In genomic region chr11:27535103-27535502, GRCh38 we compare ENCODE assay signal across 29 cellular contexts.
"Had no signal": no experiment of that assay in that cellular context is flagged by ENCODE, and none has a peak within 500 bp of the region (broad histone marks: within the 10 kb centered on the region; RNA-seq: fewer than 3 reads in every experiment).

No MANE protein-coding gene starts in this region.

- DNase-seq: activated effector memory CD4-positive, alpha-beta T cell treated with anti-CD3 and anti-CD28 coated beads, Interleukin-2, amount 50 U/mL, for 16 hours; activated effector memory CD4-positive, alpha-beta T cell treated with Interleukin-2 at 50 U/mL for 16 hours; activated gamma-delta T cell; activated gamma-delta T cell treated with Interleukin-2 at 50 U/mL for 16 hours; activated naive CD4-positive, alpha-beta T cell; activated naive CD4-positive, alpha-beta T cell treated with anti-CD3 and anti-CD28 coated beads for 36 hours; activated naive CD4-positive, alpha-beta T cell treated with anti-CD3 and anti-CD28 coated beads, Interleukin-2, amount 10 ng/mL, durations not matched to agents 7 days and 5 days; activated naive CD4-positive, alpha-beta T cell treated with anti-CD3 and anti-CD28 coated beads, Interleukin-2, amount 50 U/mL, for 16 hours; activated naive CD4-positive, alpha-beta T cell treated with Interleukin-2 at 50 U/mL for 16 hours; activated naive CD8-positive, alpha-beta T cell treated with anti-CD3 and anti-CD28 coated beads for 36 hours; activated naive CD8-positive, alpha-beta T cell treated with anti-CD3 and anti-CD28 coated beads, Interleukin-2, amount 10 ng/mL, durations not matched to agents 7 days and 5 days; activated naive CD8-positive, alpha-beta T cell treated with anti-CD3 and anti-CD28 coated beads, Interleukin-2, amount 50 U/mL, for 24 hours; activated T-cell treated with anti-CD3 and anti-CD28 coated beads, Interleukin-2, amount 50 U/mL, for 1 hour; activated T-cell treated with anti-CD3 and anti-CD28 coated beads, Interleukin-2, amount 50 U/mL, for 24 hours; activated T-cell treated with anti-CD3 and anti-CD28 coated beads, Interleukin-2, amount 50 U/mL, for 4 hours; activated T-cell treated with anti-CD3 and anti-CD28 coated beads, Interleukin-2, amount 50 U/mL, for 48 hours; activated T-cell treated with anti-CD3 and anti-CD28 coated beads, Interleukin-2, amount 50 U/mL, for 72 hours; adrenal gland; amniotic stem cell; amygdala; anterior cingulate cortex; aorta; body of pancreas; brain microvascular endothelial cell; caudate nucleus; central memory CD4-positive, alpha-beta T cell; cerebellar nuclear complex had no signal

- ATAC-seq: activated naive CD4-positive, alpha-beta T cell treated with anti-CD3 and anti-CD28 coated beads, Interleukin-2, amount 50 U/mL, for 72 hours; activated naive CD8-positive, alpha-beta T cell treated with anti-CD3 and anti-CD28 coated beads, Interleukin-2, amount 50 U/mL, for 24 hours; activated T-cell treated with anti-CD3 and anti-CD28 coated beads, Interleukin-2, amount 50 U/mL, for 4 hours; activated T-cell treated with anti-CD3 and anti-CD28 coated beads, Interleukin-2, amount 50 U/mL, for 72 hours; activated T-helper 17 cell treated with anti-CD3 and anti-CD28 coated beads, Interleukin-2, amount 50 U/mL, for 72 hours; body of pancreas had no signal
